Comparison of ENCODE assay signal across 1 cellular context in genomic region chr4:114273246-114273645, GRCh38.
TF ChIP-seq lines count a peak whose summit lies in the region.

No MANE protein-coding gene starts in this region.

TF ChIP-seq in K562, 482 proteins besides CTCF, POLR2A, EP300 and RAD21 (continued from another document):
- no peak for TF ChIP-seq CREB3L1 (IDR thresholded peaks at IDR 0.05; ENCODE audit: borderline replicate concordance, low read depth)
- no peak for TF ChIP-seq ZNF3 (CRISPR knock-in tag; IDR thresholded peaks at IDR 0.05)
